Comparison of ENCODE assay signal across 33 cellular contexts in genomic region chr15:76585573-76585892, GRCh38.
"Had no signal": no experiment of that assay in that cellular context is flagged by ENCODE, and none has a peak within 500 bp of the region (broad histone marks: within the 10 kb centered on the region; RNA-seq: fewer than 3 reads in every experiment).

No MANE protein-coding gene starts in this region.

- H3K36me3 ChIP-seq: adrenal gland, gastrocnemius medialis had no signal

- H3K27me3 ChIP-seq: adrenal gland, body of pancreas, dorsolateral prefrontal cortex, esophagus muscularis mucosa, foreskin keratinocyte, gastrocnemius medialis had no signal

- H3K9me3 ChIP-seq: adrenal gland had no signal

- H3K4me1 ChIP-seq: adrenal gland, body of pancreas, esophagus muscularis mucosa, gastrocnemius medialis had no signal

- H3K27ac Mint-ChIP-seq: activated CD4-positive, alpha-beta memory T cell treated with anti-CD3 and anti-CD28 coated beads for 36 hours; activated CD4-positive, alpha-beta T cell treated with anti-CD3 and anti-CD28 coated beads for 36 hours; activated CD4-positive, alpha-beta T cell treated with anti-CD3 and anti-CD28 coated beads, Interleukin-2, amount 10 ng/mL, durations not matched to agents 24 days and 14 days; activated CD8-positive, alpha-beta memory T cell treated with anti-CD3 and anti-CD28 coated beads, Interleukin-2, amount 10 ng/mL, durations not matched to agents 7 days and 5 days; activated CD8-positive, alpha-beta T cell treated with anti-CD3 and anti-CD28 coated beads, Interleukin-2, amount 10 ng/mL, durations not matched to agents 7 days and 5 days; activated naive CD4-positive, alpha-beta T cell treated with anti-CD3 and anti-CD28 coated beads for 36 hours; activated naive CD4-positive, alpha-beta T cell treated with anti-CD3 and anti-CD28 coated beads, Interleukin-2, amount 50 U/mL, for 24 hours; activated naive CD8-positive, alpha-beta T cell treated with anti-CD3 and anti-CD28 coated beads for 36 hours; activated naive CD8-positive, alpha-beta T cell treated with anti-CD3 and anti-CD28 coated beads, Interleukin-2, amount 50 U/mL, for 24 hours; activated T-helper 1 cell treated with anti-CD3 and anti-CD28 coated beads, Interleukin-12 subunit alpha, Interleukin-12 subunit beta, Interleukin-2, Interleukin-4 antibody, amounts not matched to agents 30 ng/mL and 10 ng/mL and 1 ng/mL, durations not matched to agents 14 hours and 24 hours and 36 hours; activated T-helper 2 cell treated with anti-CD3 and anti-CD28 coated beads, Interferon-gamma antibody, Interleukin-2, Interleukin-4, amounts not matched to agents 10 μg/mL and 5 μg/mL and 100 μg/mL, durations not matched to agents 14 hours and 24 hours and 36 hours; dendritic cell treated with granulocyte-macrophage colony-stimulating factor and Interleukin-4, amounts not matched to agents 40 ng/mL and 50 ng/mL, for 4 days had no signal

- H3K27ac ChIP-seq: adrenal gland, body of pancreas, coronary artery, dorsolateral prefrontal cortex, esophagus muscularis mucosa, foreskin keratinocyte, gastrocnemius medialis had no signal

- H3K4me1 Mint-ChIP-seq: activated CD4-positive, alpha-beta T cell treated with anti-CD3 and anti-CD28 coated beads for 36 hours; activated CD8-positive, alpha-beta memory T cell treated with anti-CD3 and anti-CD28 coated beads, Interleukin-2, amount 10 ng/mL, durations not matched to agents 7 days and 5 days; activated naive CD4-positive, alpha-beta T cell treated with anti-CD3 and anti-CD28 coated beads, Interleukin-2, amount 50 U/mL, for 24 hours; activated naive CD8-positive, alpha-beta T cell treated with anti-CD3 and anti-CD28 coated beads, Interleukin-2, amount 50 U/mL, for 24 hours had no signal

- H3K27me3 Mint-ChIP-seq: activated CD4-positive, alpha-beta memory T cell treated with anti-CD3 and anti-CD28 coated beads for 36 hours; activated CD4-positive, alpha-beta T cell treated with anti-CD3 and anti-CD28 coated beads for 36 hours; activated CD4-positive, alpha-beta T cell treated with anti-CD3 and anti-CD28 coated beads, Interleukin-2, amount 10 ng/mL, durations not matched to agents 24 days and 14 days; activated CD8-positive, alpha-beta memory T cell treated with anti-CD3 and anti-CD28 coated beads, Interleukin-2, amount 10 ng/mL, durations not matched to agents 7 days and 5 days; activated naive CD4-positive, alpha-beta T cell treated with anti-CD3 and anti-CD28 coated beads, Interleukin-2, amount 50 U/mL, for 24 hours; activated naive CD8-positive, alpha-beta T cell treated with anti-CD3 and anti-CD28 coated beads for 36 hours; activated naive CD8-positive, alpha-beta T cell treated with anti-CD3 and anti-CD28 coated beads, Interleukin-2, amount 50 U/mL, for 24 hours; dendritic cell treated with granulocyte-macrophage colony-stimulating factor and Interleukin-4, amounts not matched to agents 40 ng/mL and 50 ng/mL, for 4 days had no signal

- H3K4me3 ChIP-seq: adrenal gland, body of pancreas, coronary artery, dorsolateral prefrontal cortex, esophagus muscularis mucosa, gastrocnemius medialis had no signal

- ATAC-seq: activated CD4-positive, alpha-beta T cell treated with anti-CD3 and anti-CD28 coated beads for 36 hours; activated CD8-positive, alpha-beta memory T cell treated with anti-CD3 and anti-CD28 coated beads, Interleukin-2, amount 10 ng/mL, durations not matched to agents 7 days and 5 days; activated CD8-positive, alpha-beta T cell treated with anti-CD3 and anti-CD28 coated beads, Interleukin-2, amount 10 ng/mL, durations not matched to agents 7 days and 5 days; activated naive CD8-positive, alpha-beta T cell treated with anti-CD3 and anti-CD28 coated beads, Interleukin-2, amount 50 U/mL, for 24 hours; body of pancreas; foreskin keratinocyte; gastrocnemius medialis had no signal

- DNase-seq: activated CD4-positive, alpha-beta memory T cell treated with anti-CD3 and anti-CD28 coated beads for 36 hours; activated CD4-positive, alpha-beta T cell treated with anti-CD3 and anti-CD28 coated beads for 36 hours; activated CD4-positive, alpha-beta T cell treated with anti-CD3 and anti-CD28 coated beads, Interleukin-2, amount 10 ng/mL, durations not matched to agents 24 days and 14 days; activated CD4-positive, CD25-positive, alpha-beta regulatory T cell; activated CD4-positive, CD25-positive, alpha-beta regulatory T cell treated with anti-CD3 and anti-CD28 coated beads, Interleukin-2, amount 50 U/mL, for 72 hours; activated CD8-positive, alpha-beta memory T cell treated with anti-CD3 and anti-CD28 coated beads, Interleukin-2, amount 10 ng/mL, durations not matched to agents 7 days and 5 days; activated CD8-positive, alpha-beta memory T cell treated with anti-CD3 and anti-CD28 coated beads, Interleukin-2, amount 50 U/mL, for 4 hours; activated CD8-positive, alpha-beta T cell treated with anti-CD3 and anti-CD28 coated beads, Interleukin-2, amount 10 ng/mL, durations not matched to agents 7 days and 5 days; activated effector memory CD4-positive, alpha-beta T cell treated with anti-CD3 and anti-CD28 coated beads, Interleukin-2, amount 50 U/mL, for 16 hours; activated naive CD4-positive, alpha-beta T cell treated with anti-CD3 and anti-CD28 coated beads for 36 hours; activated naive CD8-positive, alpha-beta T cell treated with anti-CD3 and anti-CD28 coated beads for 36 hours; activated naive CD8-positive, alpha-beta T cell treated with anti-CD3 and anti-CD28 coated beads, Interleukin-2, amount 50 U/mL, for 24 hours; activated T-cell treated with anti-CD3 and anti-CD28 coated beads, Interleukin-2, amount 50 U/mL, for 1 hour; activated T-cell treated with anti-CD3 and anti-CD28 coated beads, Interleukin-2, amount 50 U/mL, for 48 hours; adrenal gland; amygdala; aorta; body of pancreas; central memory CD4-positive, alpha-beta T cell; cerebellar nuclear complex; dorsolateral prefrontal cortex; effector memory CD4-positive, alpha-beta T cell; erythroblast; foreskin keratinocyte; gastrocnemius medialis; glutamatergic neuron; T-helper 2 cell had no signal

- H3K4me3 Mint-ChIP-seq: activated CD4-positive, alpha-beta memory T cell treated with anti-CD3 and anti-CD28 coated beads for 36 hours; activated CD4-positive, alpha-beta T cell treated with anti-CD3 and anti-CD28 coated beads for 36 hours; activated CD4-positive, alpha-beta T cell treated with anti-CD3 and anti-CD28 coated beads, Interleukin-2, amount 10 ng/mL, durations not matched to agents 24 days and 14 days; activated CD8-positive, alpha-beta memory T cell treated with anti-CD3 and anti-CD28 coated beads, Interleukin-2, amount 10 ng/mL, durations not matched to agents 7 days and 5 days; activated CD8-positive, alpha-beta T cell treated with anti-CD3 and anti-CD28 coated beads, Interleukin-2, amount 10 ng/mL, durations not matched to agents 7 days and 5 days; activated naive CD4-positive, alpha-beta T cell treated with anti-CD3 and anti-CD28 coated beads for 36 hours; activated naive CD4-positive, alpha-beta T cell treated with anti-CD3 and anti-CD28 coated beads, Interleukin-2, amount 50 U/mL, for 24 hours; activated naive CD8-positive, alpha-beta T cell treated with anti-CD3 and anti-CD28 coated beads for 36 hours; activated naive CD8-positive, alpha-beta T cell treated with anti-CD3 and anti-CD28 coated beads, Interleukin-2, amount 50 U/mL, for 24 hours; activated T-helper 1 cell treated with anti-CD3 and anti-CD28 coated beads, Interleukin-12 subunit alpha, Interleukin-12 subunit beta, Interleukin-2, Interleukin-4 antibody, amounts not matched to agents 30 ng/mL and 10 ng/mL and 1 ng/mL, durations not matched to agents 14 hours and 24 hours and 36 hours; dendritic cell treated with granulocyte-macrophage colony-stimulating factor and Interleukin-4, amounts not matched to agents 40 ng/mL and 50 ng/mL, for 4 days had no signal
